ENCODE assay signal across 10 cellular contexts in the genomic region with DNA sequence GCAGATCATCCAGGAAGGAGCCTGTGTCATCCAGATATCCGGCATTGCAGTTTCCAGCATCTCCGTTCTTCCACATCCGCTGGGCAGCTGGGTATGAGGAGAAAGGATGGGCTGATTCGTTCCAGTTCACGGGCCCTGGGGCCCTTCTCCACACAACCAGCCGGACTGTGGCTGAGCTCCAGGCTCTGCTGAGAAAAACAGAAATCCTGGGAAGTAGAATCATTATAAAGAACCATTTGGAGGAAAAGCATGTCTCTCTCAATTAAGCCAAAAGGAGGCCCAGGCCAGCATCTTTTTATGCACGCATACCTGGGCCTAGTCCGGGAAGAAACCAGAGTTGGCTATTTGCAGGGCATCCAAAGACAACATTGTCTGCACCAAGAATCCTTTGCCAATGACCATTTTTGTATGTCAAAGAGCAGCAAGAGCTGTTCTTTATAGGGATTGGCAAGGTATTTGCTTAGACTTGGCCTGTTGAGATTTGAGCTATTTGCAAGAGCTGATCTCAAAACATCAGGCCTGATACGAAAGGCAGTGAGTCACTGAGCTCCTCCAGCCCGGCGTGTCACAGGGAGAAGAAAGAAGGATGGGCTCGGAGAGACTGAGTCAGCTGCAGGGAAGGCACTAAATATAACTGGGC.
DNase-seq lines count a peak whose midpoint lies in the region; ATAC-seq and TF ChIP-seq lines count a peak whose summit lies in the region.
"Had no signal": no experiment of that assay in that cellular context is flagged by ENCODE, and none has a peak within 500 bp of the region (broad histone marks: within the 10 kb centered on the region; RNA-seq: fewer than 3 reads in every experiment).

No MANE protein-coding gene starts in this region.

- no peak overlapping the region for H3K23ac ChIP-seq in mesenchymal stem cell (ENCODE audit: low read length in 2 of 2)

- H4K8ac ChIP-seq in mesenchymal stem cell (ENCODE audit: low read length): no peak overlapping the region

- no peak overlapping the region for H3K4me2 ChIP-seq in mesenchymal stem cell (ENCODE audit: low read length, poor library complexity, severe bottlenecking)

- H3K4me3 ChIP-seq in mesenchymal stem cell (ENCODE audit: insufficient read depth in 1 of 2, low read depth in 1 of 2, low read length in 2 of 2) (peak overlapping the region in 1 of 2 experiments; percentile 66), thyroid gland (replicated peaks in 1 of 3) (no peak overlapping the region)

- H3K4ac ChIP-seq in mesenchymal stem cell (ENCODE audit: low read depth in 1 of 2, low read length in 2 of 2): no peak overlapping the region

- DNase-seq in LHCN-M2 (ENCODE audit: low read depth): peak; percentile 38
- DNase-seq in epidermal melanocyte (ENCODE audit: insufficient read length, low spot score): peak; percentile 81
- peak; percentile 2 for DNase-seq in mesenchymal stem cell
- peak; percentile 47 to 69 for DNase-seq in thyroid gland
- DNase-seq in activated CD4-positive, alpha-beta T cell treated with anti-CD3 and anti-CD28 coated beads, Interleukin-2, amount 50 U/mL, for 48 hours: no peak
- DNase-seq: NCI-H2171, nephron progenitor cell had no signal

- no peak overlapping the region for H2BK120ac ChIP-seq in mesenchymal stem cell (ENCODE audit: low read depth, low read length)

- no peak overlapping the region for H3K27ac ChIP-seq in mesenchymal stem cell (ENCODE audit: low read length, poor library complexity, severe bottlenecking)
- peak overlapping the region; percentile 56 to 89 (median 71) for H3K27ac ChIP-seq in thyroid gland

- no peak overlapping the region for H3K18ac ChIP-seq in mesenchymal stem cell (ENCODE audit: low read depth in 1 of 2, low read length in 2 of 2)

- no peak overlapping the region for H4K91ac ChIP-seq in mesenchymal stem cell (ENCODE audit: low read length)

- no peak overlapping the region for H2BK12ac ChIP-seq in mesenchymal stem cell (ENCODE audit: low read length in 2 of 2)

- ATAC-seq in GM21381 (IDR thresholded peaks at IDR 0.05; ENCODE audit: unreplicated experiment): no peak
- ATAC-seq in GM19463 (IDR thresholded peaks at IDR 0.05; ENCODE audit: unreplicated experiment): no peak
- ATAC-seq in HG03159 (IDR thresholded peaks at IDR 0.05; ENCODE audit: unreplicated experiment): no peak

- H2AFZ ChIP-seq in mesenchymal stem cell (ENCODE audit: low read depth, low read length): no peak overlapping the region

- H3K9me3 ChIP-seq in mesenchymal stem cell (ENCODE audit: control insufficient read depth, low read length) (no peaks in the 10 kb centered on the region), thyroid gland (no peaks in the 10 kb centered on the region)

- TF ChIP-seq CTCF in thyroid gland (IDR thresholded peaks at IDR 0.05): no peak

- H3K36me3 ChIP-seq in mesenchymal stem cell (ENCODE audit: control insufficient read depth in 1 of 2, insufficient read depth in 2 of 2, low read depth in 1 of 2, low read length in 2 of 2) (no peaks in the 10 kb centered on the region), thyroid gland (no peaks in the 10 kb centered on the region)

- peaks cover 0 to 62% of the 10 kb centered on the region in 2 experiments for H3K27me3 ChIP-seq in mesenchymal stem cell (ENCODE audit: control insufficient read depth in 1 of 2, insufficient read depth in 1 of 2, low read length in 2 of 2)
- no peaks in the 10 kb centered on the region for H3K27me3 ChIP-seq in thyroid gland

- intact Hi-C loops in thyroid gland (cut with DNase I): no loop called here

- peaks cover 6% of the 10 kb centered on the region for H3K4me1 ChIP-seq in mesenchymal stem cell (ENCODE audit: control insufficient read depth, insufficient read depth, low read depth, low read length)
- peaks cover 39 to 54% of the 10 kb centered on the region in 2 donors for H3K4me1 ChIP-seq in thyroid gland

- no peak overlapping the region for H2BK5ac ChIP-seq in mesenchymal stem cell (ENCODE audit: low read depth, low read length, poor library complexity, severe bottlenecking)

- H3K79me1 ChIP-seq in mesenchymal stem cell (replicated peaks; ENCODE audit: low read length, poor library complexity, severe bottlenecking): no peaks in the 10 kb centered on the region

- no peak overlapping the region for H3K14ac ChIP-seq in mesenchymal stem cell (ENCODE audit: low read length in 2 of 2)

- H2BK15ac ChIP-seq in mesenchymal stem cell (ENCODE audit: low read depth, poor library complexity, severe bottlenecking): no peak overlapping the region

- no peak overlapping the region for H2AK5ac ChIP-seq in mesenchymal stem cell (ENCODE audit: low read length, severe bottlenecking)

- 64% methylated on average over 12 of the region's 12 CpGs for WGBS in mesenchymal stem cell
- WGBS in thyroid gland, 2 donors: 48 to 55% methylated on average over 12 of the region's 12 CpGs

- peak overlapping the region; percentile 75 for H3K9ac ChIP-seq in mesenchymal stem cell (ENCODE audit: low read length)

- TF ChIP-seq POLR2A in thyroid gland (IDR thresholded peaks at IDR 0.05): no peak

Comparison
In these comparisons a context has a peak if more than half of its experiments do, and no peak if none do; other contexts are left out.
1. DNase-seq: peak in LHCN-M2 (single experiment), epidermal melanocyte (single experiment), mesenchymal stem cell (single experiment) and thyroid gland (2 of 2); none in activated CD4-positive, alpha-beta T cell treated with anti-CD3 and anti-CD28 coated beads, Interleukin-2, amount 50 U/mL, for 48 hours (0 of 2).